1 cellular context compared by ENCODE assay signal in the genomic region with DNA sequence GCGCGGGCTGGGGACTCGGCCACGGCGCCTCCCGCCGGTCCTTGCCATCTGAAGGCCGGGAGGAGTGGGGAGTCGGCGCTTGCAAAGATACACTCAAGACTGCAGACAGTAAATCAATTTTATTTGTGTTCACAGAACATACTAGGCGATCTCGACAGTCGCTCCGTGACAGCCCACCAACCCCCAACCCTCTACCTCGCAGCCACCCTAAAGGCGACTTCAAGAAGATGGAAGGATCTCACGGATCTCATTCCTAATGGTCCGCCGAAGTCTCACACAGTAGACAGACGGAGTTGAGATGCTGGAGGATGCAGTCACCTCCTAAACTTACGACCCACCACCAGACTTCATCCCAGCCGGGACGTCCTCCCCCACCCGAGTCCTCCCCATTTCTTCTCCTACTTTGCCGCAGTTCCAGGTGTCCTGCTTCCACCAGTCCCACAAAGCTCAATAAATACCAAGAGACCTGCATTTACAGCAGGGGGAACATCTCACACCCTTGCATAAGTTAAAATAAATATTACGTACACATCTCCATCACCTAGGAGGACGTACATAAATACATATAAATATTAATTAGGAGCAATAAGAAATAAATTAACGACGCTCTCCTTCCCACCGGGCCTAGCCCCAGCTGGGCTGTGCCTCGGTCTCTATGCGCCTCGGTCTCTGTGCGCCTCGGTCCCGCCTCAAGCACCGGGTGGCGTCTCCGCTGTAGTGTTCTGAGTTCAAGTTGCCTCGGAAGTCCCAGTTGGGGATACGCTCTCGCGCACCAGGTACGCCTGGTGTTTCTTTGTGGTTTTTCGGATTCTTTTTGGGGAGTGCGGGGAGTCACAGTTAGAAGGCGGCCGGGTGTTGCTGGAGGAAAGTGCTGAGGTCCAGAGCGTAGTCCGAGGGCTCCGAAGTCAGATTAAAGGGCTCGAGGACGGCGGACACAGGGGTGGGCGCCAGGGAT.
TF ChIP-seq lines count a peak whose summit lies in the region.

No MANE protein-coding gene starts in this region.

TF ChIP-seq in K562, 482 proteins besides CTCF, POLR2A, EP300 and RAD21 (continued from another document and continues in another):
- TF ChIP-seq BRD9 (IDR thresholded peaks at IDR 0.05; ENCODE audit: low read depth, partially characterized antibody) (no peak), GABPB1 (CRISPR knock-in tag; IDR thresholded peaks at IDR 0.05) (peak; percentile 1; the same call in 1 of the 2 replicates), TAF15 (IDR thresholded peaks at IDR 0.05; ENCODE audit: low read depth, low read length) (0 out of 2 replicates have a peak, but pooled peaks have one; percentile 30), ZNF584 (CRISPR knock-in tag; IDR thresholded peaks at IDR 0.05; ENCODE audit: low read depth) (no peak), SOX6 (IDR thresholded peaks at IDR 0.05) (no peak), PTBP1 (IDR thresholded peaks at IDR 0.05; ENCODE audit: low read depth, low read length) (peak; percentile 53; the same call in 1 of the 2 replicates), ZNF134 (CRISPR knock-in tag; conservative IDR thresholded peaks at IDR 0.05) (0 out of 2 replicates have a peak, but pooled peaks have one; percentile 21), ATF6 (CRISPR knock-in tag; IDR thresholded peaks at IDR 0.05) (0 out of 2 replicates have a peak, but pooled peaks have one; percentile 60), ZNF75A (CRISPR knock-in tag; IDR thresholded peaks at IDR 0.05) (no peak), LEF1 (IDR thresholded peaks at IDR 0.05) (no peak), USF1 (CRISPR knock-in tag; IDR thresholded peaks at IDR 0.05) (0 out of 2 replicates have a peak, but pooled peaks have one; percentile 3), MTA3 (IDR thresholded peaks at IDR 0.05; ENCODE audit: borderline replicate concordance) (0 out of 2 replicates have a peak, but pooled peaks have one; percentile 27), E2F4 (CRISPR knock-in tag; IDR thresholded peaks at IDR 0.05; ENCODE audit: low read depth) (no peak), MCM3 (IDR thresholded peaks at IDR 0.05) (no peak), NRF1 (conservative IDR thresholded peaks at IDR 0.05 in 1 of 2, IDR thresholded peaks at IDR 0.05 in 1 of 2) (peak in 1 of 2 experiments; percentile 3; a peak in 1 of 4 replicates), MAFK (IDR thresholded peaks at IDR 0.05; ENCODE audit: low read length) (no peak), POLR2H (tag; IDR thresholded peaks at IDR 0.05; ENCODE audit: low read depth) (peak; percentile 90; the same call in 1 of the 2 replicates), TCF3 (CRISPR knock-in tag; IDR thresholded peaks at IDR 0.05) (no peak), LCOR (CRISPR knock-in tag; IDR thresholded peaks at IDR 0.05) (peak; percentile 4; the same call in 1 of the 2 replicates), KDM1A (IDR thresholded peaks at IDR 0.05) (peak; percentile 32 to 60; a peak in 2 of 4 replicates), RB1 (IDR thresholded peaks at IDR 0.05; ENCODE audit: low read depth) (no peak), NR2C2 (CRISPR knock-in tag; IDR thresholded peaks at IDR 0.05) (no peak), NR2C2 (tag; IDR thresholded peaks at IDR 0.05) (peak; percentile 23; the same call in 1 of the 2 replicates), HNRNPUL1 (IDR thresholded peaks at IDR 0.05; ENCODE audit: low read length) (no peak), RBM22 (IDR thresholded peaks at IDR 0.05; ENCODE audit: low read depth, low read length, poor library complexity, severe bottlenecking) (peak; percentile 83), ZNF212 (CRISPR knock-in tag; IDR thresholded peaks at IDR 0.05) (no peak), TOE1 (IDR thresholded peaks at IDR 0.05; ENCODE audit: borderline replicate concordance) (no peak), TOE1 (CRISPR knock-in tag; IDR thresholded peaks at IDR 0.05; ENCODE audit: borderline replicate concordance, low read depth) (0 out of 2 replicates have a peak, but pooled peaks have one; percentile 73), NR4A1 (CRISPR knock-in tag; IDR thresholded peaks at IDR 0.05) (no peak), NR4A1 (tag; IDR thresholded peaks at IDR 0.05) (peak; percentile 34; the same call in 1 of the 2 replicates), PYGO2 (tag; IDR thresholded peaks at IDR 0.05) (0 out of 2 replicates have a peak, but pooled peaks have one; percentile 17), THAP7 (CRISPR knock-in tag; IDR thresholded peaks at IDR 0.05) (no peak), DACH1 (IDR thresholded peaks at IDR 0.05; ENCODE audit: partially characterized antibody) (peak; percentile 49), CBFA2T3 (IDR thresholded peaks at IDR 0.05) (no peak), NCOR1 (IDR thresholded peaks at IDR 0.05) (peak; percentile 6; the same call in 1 of the 2 replicates), ZNF174 (CRISPR knock-in tag; IDR thresholded peaks at IDR 0.05) (0 out of 2 replicates have a peak, but pooled peaks have one; percentile 20), ZNF263 (CRISPR knock-in tag; IDR thresholded peaks at IDR 0.05; ENCODE audit: borderline replicate concordance) (peak; percentile 96), KAT7 (CRISPR knock-in tag; IDR thresholded peaks at IDR 0.05; ENCODE audit: borderline replicate concordance) (peak; percentile 1; the same call in 1 of the 2 replicates)
- TF ChIP-seq, protein P1, sequence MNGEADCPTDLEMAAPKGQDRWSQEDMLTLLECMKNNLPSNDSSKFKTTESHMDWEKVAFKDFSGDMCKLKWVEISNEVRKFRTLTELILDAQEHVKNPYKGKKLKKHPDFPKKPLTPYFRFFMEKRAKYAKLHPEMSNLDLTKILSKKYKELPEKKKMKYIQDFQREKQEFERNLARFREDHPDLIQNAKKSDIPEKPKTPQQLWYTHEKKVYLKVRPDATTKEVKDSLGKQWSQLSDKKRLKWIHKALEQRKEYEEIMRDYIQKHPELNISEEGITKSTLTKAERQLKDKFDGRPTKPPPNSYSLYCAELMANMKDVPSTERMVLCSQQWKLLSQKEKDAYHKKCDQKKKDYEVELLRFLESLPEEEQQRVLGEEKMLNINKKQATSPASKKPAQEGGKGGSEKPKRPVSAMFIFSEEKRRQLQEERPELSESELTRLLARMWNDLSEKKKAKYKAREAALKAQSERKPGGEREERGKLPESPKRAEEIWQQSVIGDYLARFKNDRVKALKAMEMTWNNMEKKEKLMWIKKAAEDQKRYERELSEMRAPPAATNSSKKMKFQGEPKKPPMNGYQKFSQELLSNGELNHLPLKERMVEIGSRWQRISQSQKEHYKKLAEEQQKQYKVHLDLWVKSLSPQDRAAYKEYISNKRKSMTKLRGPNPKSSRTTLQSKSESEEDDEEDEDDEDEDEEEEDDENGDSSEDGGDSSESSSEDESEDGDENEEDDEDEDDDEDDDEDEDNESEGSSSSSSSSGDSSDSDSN (IDR thresholded peaks at IDR 0.05; ENCODE audit: borderline replicate concordance in 1 of 2, low read depth in 2 of 2, low read length in 2 of 2), result peak; percentile 58 to 60; a peak in 2 of 4 replicates
- TF ChIP-seq, protein P2, sequence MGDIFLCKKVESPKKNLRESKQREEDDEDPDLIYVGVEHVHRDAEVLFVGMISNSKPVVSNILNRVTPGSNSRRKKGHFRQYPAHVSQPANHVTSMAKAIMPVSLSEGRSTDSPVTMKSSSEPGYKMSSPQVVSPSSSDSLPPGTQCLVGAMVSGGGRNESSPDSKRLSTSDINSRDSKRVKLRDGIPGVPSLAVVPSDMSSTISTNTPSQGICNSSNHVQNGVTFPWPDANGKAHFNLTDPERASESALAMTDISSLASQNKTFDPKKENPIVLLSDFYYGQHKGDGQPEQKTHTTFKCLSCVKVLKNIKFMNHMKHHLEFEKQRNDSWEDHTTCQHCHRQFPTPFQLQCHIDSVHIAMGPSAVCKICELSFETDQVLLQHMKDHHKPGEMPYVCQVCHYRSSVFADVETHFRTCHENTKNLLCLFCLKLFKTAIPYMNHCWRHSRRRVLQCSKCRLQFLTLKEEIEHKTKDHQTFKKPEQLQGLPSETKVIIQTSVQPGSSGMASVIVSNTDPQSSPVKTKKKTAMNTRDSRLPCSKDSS (IDR thresholded peaks at IDR 0.05; ENCODE audit: low read depth, partially characterized antibody), result no peak
- TF ChIP-seq, protein P3, sequence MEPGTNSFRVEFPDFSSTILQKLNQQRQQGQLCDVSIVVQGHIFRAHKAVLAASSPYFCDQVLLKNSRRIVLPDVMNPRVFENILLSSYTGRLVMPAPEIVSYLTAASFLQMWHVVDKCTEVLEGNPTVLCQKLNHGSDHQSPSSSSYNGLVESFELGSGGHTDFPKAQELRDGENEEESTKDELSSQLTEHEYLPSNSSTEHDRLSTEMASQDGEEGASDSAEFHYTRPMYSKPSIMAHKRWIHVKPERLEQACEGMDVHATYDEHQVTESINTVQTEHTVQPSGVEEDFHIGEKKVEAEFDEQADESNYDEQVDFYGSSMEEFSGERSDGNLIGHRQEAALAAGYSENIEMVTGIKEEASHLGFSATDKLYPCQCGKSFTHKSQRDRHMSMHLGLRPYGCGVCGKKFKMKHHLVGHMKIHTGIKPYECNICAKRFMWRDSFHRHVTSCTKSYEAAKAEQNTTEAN (CRISPR knock-in tag; IDR thresholded peaks at IDR 0.05), result peak; percentile 12; the same call in 1 of the 2 replicates
- TF ChIP-seq, protein P4, sequence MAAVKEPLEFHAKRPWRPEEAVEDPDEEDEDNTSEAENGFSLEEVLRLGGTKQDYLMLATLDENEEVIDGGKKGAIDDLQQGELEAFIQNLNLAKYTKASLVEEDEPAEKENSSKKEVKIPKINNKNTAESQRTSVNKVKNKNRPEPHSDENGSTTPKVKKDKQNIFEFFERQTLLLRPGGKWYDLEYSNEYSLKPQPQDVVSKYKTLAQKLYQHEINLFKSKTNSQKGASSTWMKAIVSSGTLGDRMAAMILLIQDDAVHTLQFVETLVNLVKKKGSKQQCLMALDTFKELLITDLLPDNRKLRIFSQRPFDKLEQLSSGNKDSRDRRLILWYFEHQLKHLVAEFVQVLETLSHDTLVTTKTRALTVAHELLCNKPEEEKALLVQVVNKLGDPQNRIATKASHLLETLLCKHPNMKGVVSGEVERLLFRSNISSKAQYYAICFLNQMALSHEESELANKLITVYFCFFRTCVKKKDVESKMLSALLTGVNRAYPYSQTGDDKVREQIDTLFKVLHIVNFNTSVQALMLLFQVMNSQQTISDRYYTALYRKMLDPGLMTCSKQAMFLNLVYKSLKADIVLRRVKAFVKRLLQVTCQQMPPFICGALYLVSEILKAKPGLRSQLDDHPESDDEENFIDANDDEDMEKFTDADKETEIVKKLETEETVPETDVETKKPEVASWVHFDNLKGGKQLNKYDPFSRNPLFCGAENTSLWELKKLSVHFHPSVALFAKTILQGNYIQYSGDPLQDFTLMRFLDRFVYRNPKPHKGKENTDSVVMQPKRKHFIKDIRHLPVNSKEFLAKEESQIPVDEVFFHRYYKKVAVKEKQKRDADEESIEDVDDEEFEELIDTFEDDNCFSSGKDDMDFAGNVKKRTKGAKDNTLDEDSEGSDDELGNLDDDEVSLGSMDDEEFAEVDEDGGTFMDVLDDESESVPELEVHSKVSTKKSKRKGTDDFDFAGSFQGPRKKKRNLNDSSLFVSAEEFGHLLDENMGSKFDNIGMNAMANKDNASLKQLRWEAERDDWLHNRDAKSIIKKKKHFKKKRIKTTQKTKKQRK (IDR thresholded peaks at IDR 0.05; ENCODE audit: borderline replicate concordance, low read depth, low read length), result no peak
- TF ChIP-seq, protein P5, sequence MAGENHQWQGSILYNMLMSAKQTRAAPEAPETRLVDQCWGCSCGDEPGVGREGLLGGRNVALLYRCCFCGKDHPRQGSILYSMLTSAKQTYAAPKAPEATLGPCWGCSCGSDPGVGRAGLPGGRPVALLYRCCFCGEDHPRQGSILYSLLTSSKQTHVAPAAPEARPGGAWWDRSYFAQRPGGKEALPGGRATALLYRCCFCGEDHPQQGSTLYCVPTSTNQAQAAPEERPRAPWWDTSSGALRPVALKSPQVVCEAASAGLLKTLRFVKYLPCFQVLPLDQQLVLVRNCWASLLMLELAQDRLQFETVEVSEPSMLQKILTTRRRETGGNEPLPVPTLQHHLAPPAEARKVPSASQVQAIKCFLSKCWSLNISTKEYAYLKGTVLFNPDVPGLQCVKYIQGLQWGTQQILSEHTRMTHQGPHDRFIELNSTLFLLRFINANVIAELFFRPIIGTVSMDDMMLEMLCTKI (IDR thresholded peaks at IDR 0.05; ENCODE audit: partially characterized antibody), result no peak
